Comparison of ENCODE assay signal across 22 cellular contexts in genomic region chr10:42767906-42768305, GRCh38.
"Had no signal": no experiment of that assay in that cellular context is flagged by ENCODE, and none has a peak within 500 bp of the region (broad histone marks: within the 10 kb centered on the region; RNA-seq: fewer than 3 reads in every experiment).

No MANE protein-coding gene starts in this region.

- DNase-seq: kidney glomerular epithelial cell; left cardiac atrium; left ventricle myocardium superior; midbrain; mucosa of descending colon; naive thymus-derived CD4-positive, alpha-beta T cell; ovary; stimulated activated CD4-positive, alpha-beta T cell treated with anti-CD3 and anti-CD28 coated beads, Interleukin-12 subunit alpha, Interleukin-12 subunit beta, amount 100 ng/mL, for 4 hours; stimulated activated CD4-positive, alpha-beta T cell treated with anti-CD3 and anti-CD28 coated beads, Interleukin-15, amount 100 ng/mL, for 24 hours; stimulated activated CD4-positive, alpha-beta T cell treated with anti-CD3 and anti-CD28 coated beads, Interleukin-2, amount 100 ng/mL, for 24 hours; stimulated activated CD4-positive, alpha-beta T cell treated with anti-CD3 and anti-CD28 coated beads, Interleukin-4, amount 100 ng/mL, for 1 hour; stimulated activated naive B cell treated with anti-CD40 and anti-IgM and Interleukin-4, amounts not matched to agents 10 μg/mL and 1 μg/mL and 100 μg/mL, for 72 hours; stimulated activated naive CD8-positive, alpha-beta T cell treated with anti-CD3 and anti-CD28 coated beads, Interleukin-15, Interleukin-2, amounts not matched to agents 100 U/mL and 50 U/mL, for 24 hours; stomach; testis; thyroid gland; transverse colon had no signal

- H3K4me3 Mint-ChIP-seq: memory B cell; naive thymus-derived CD4-positive, alpha-beta T cell; natural killer cell treated with Interleukin-12 subunit alpha and Interleukin-12 subunit beta and Interleukin-15 and Interleukin-18, amount 100 ng/mL, for 72 hours; stimulated activated naive B cell treated with anti-CD40 and anti-IgM and Interleukin-4, amounts not matched to agents 10 μg/mL and 1 μg/mL and 100 μg/mL, for 72 hours had no signal

- H3K9me3 Mint-ChIP-seq: memory B cell; natural killer cell treated with Interleukin-12 subunit alpha and Interleukin-12 subunit beta and Interleukin-15 and Interleukin-18, amount 100 ng/mL, for 72 hours had no signal

- ATAC-seq: left cardiac atrium; left lobe of liver; left ventricle myocardium superior; mucosa of descending colon; naive thymus-derived CD4-positive, alpha-beta T cell; natural killer cell treated with Interleukin-12 subunit alpha and Interleukin-12 subunit beta and Interleukin-15 and Interleukin-18, amount 100 ng/mL, for 72 hours; sciatic nerve; stimulated activated naive B cell treated with anti-CD40 and anti-IgM and Interleukin-4, amounts not matched to agents 10 μg/mL and 1 μg/mL and 100 μg/mL, for 72 hours; stimulated activated naive CD8-positive, alpha-beta T cell treated with anti-CD3 and anti-CD28 coated beads, Interleukin-15, Interleukin-2, amounts not matched to agents 100 U/mL and 50 U/mL, for 24 hours had no signal

- H3K36me3 Mint-ChIP-seq: memory B cell; natural killer cell treated with Interleukin-12 subunit alpha and Interleukin-12 subunit beta and Interleukin-15 and Interleukin-18, amount 100 ng/mL, for 72 hours; stimulated activated naive B cell treated with anti-CD40 and anti-IgM and Interleukin-4, amounts not matched to agents 10 μg/mL and 1 μg/mL and 100 μg/mL, for 72 hours had no signal

- H3K4me1 Mint-ChIP-seq: memory B cell; stimulated activated naive B cell treated with anti-CD40 and anti-IgM and Interleukin-4, amounts not matched to agents 10 μg/mL and 1 μg/mL and 100 μg/mL, for 72 hours had no signal

- H3K27ac Mint-ChIP-seq: memory B cell; naive thymus-derived CD4-positive, alpha-beta T cell; natural killer cell treated with Interleukin-12 subunit alpha and Interleukin-12 subunit beta and Interleukin-15 and Interleukin-18, amount 100 ng/mL, for 72 hours; progenitor cell of endocrine pancreas; stimulated activated naive B cell treated with anti-CD40 and anti-IgM and Interleukin-4, amounts not matched to agents 10 μg/mL and 1 μg/mL and 100 μg/mL, for 72 hours had no signal
